24 cellular contexts compared by ENCODE assay signal in the genomic region with DNA sequence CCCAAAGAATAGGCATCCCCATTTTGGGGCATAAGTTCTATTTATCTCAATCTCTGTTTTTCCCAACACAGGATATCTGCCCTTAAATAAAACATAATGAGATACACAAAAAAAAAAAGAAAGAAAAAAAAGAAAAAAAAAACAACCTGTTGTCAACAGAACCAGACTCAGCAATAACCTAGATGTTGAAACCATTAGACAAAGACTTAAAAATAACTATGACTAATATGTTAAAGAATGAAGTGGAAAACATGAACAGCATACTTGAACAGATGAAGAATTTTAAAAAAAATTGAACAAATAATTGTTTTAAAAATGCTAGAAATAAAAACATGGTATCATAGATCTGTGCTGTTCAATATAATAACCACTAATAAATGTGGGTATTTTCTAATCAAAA.
DNase-seq lines count a peak whose midpoint lies in the region; ATAC-seq, FAIRE-seq and TF ChIP-seq lines count a peak whose summit lies in the region.
"Had no signal": no experiment of that assay in that cellular context is flagged by ENCODE, and none has a peak within 500 bp of the region (broad histone marks: within the 10 kb centered on the region; RNA-seq: fewer than 3 reads in every experiment).

No MANE protein-coding gene starts in this region.

- CTCF ChIA-PET in BJ (lab: Yijun Ruan, JAX): interaction anchor here (1.6 kb wide), 1 partner anchor 9 kb away, joined by 6 read pairs; no protein-coding TSS in a partner anchor

- TF ChIP-seq POLR2A in esophagus squamous epithelium (IDR thresholded peaks at IDR 0.05): no peak

- ATAC-seq in HG03378 (IDR thresholded peaks at IDR 0.05; ENCODE audit: unreplicated experiment): no peak
- ATAC-seq: activated T-cell treated with anti-CD3 and anti-CD28 coated beads, Interleukin-2, amount 50 U/mL, for 72 hours; HCT116; left lobe of liver had no signal

- POLR2A ChIA-PET in BJ (lab: Charles Lee): no interaction called here

- intact Hi-C loops in esophagus squamous epithelium (cut with DNase I): no loop called here

- TF ChIP-seq CTCF in BJ (IDR thresholded peaks at IDR 0.05; ENCODE audit: insufficient read depth, low read depth, low read length): no peak
- no peak for TF ChIP-seq CTCF in epithelial cell of esophagus (IDR thresholded peaks at IDR 0.05; ENCODE audit: insufficient read depth, low read depth, low read length, missing control alignments)
- TF ChIP-seq CTCF in esophagus squamous epithelium (IDR thresholded peaks at IDR 0.05): no peak

- no peak overlapping the region for H3K27ac ChIP-seq in esophagus squamous epithelium
- H3K27ac ChIP-seq: colonic mucosa had no signal

- DNase-seq in BJ (ENCODE audit: low read depth) (peak; percentile 34), RKO (ENCODE audit: low spot score) (peak; percentile 8), epithelial cell of esophagus (ENCODE audit: low read depth) (peak; percentile 37), non-pigmented ciliary epithelial cell (ENCODE audit: low read depth) (peak; percentile 13), HTR-8/SVneo (ENCODE audit: insufficient read length, low spot score) (no peak), esophagus squamous epithelium (lab: John Stamatoyannopoulos, UW) (no peak)
- DNase-seq in effector CD8-positive, alpha-beta T cell (lab: John Stamatoyannopoulos, UW): no peak
- DNase-seq: activated naive CD4-positive, alpha-beta T cell treated with anti-CD3 and anti-CD28 coated beads, Interleukin-2, amount 10 ng/mL, durations not matched to agents 7 days and 5 days; activated T-cell treated with anti-CD3 and anti-CD28 coated beads, Interleukin-2, amount 50 U/mL, for 72 hours; aorta; CD8-positive, alpha-beta memory T cell; colonic mucosa; DMS53; glutamatergic neuron; Kasumi-1; NCI-H1436; NCI-H524; SK-N-SH; stimulated activated CD4-positive, alpha-beta T cell treated with anti-CD3 and anti-CD28 coated beads, Interleukin-2, amount 100 ng/mL, for 48 hours; stimulated activated naive CD4-positive, alpha-beta T cell treated with Interleukin-2 at 50 U/mL for 16 hours had no signal

- no peak overlapping the region for H3K4me3 ChIP-seq in BJ (ENCODE audit: low read depth, low read length)
- no peak overlapping the region for H3K4me3 ChIP-seq in epithelial cell of esophagus (ENCODE audit: low read length)
- H3K4me3 ChIP-seq in esophagus squamous epithelium: no peak overlapping the region
- H3K4me3 ChIP-seq: colonic mucosa had no signal

- no peaks in the 10 kb centered on the region for H3K4me1 ChIP-seq in esophagus squamous epithelium
- H3K4me1 ChIP-seq: colonic mucosa had no signal

- H3K27me3 ChIP-seq in BJ (ENCODE audit: control insufficient read depth, insufficient read depth, low read length) (no peaks in the 10 kb centered on the region), esophagus squamous epithelium (no peaks in the 10 kb centered on the region)
- H3K27me3 ChIP-seq: colonic mucosa had no signal

- FAIRE-seq in HTR-8/SVneo (lab: Jason Lieb, UNC): no peak
- FAIRE-seq: GM12892 had no signal

- H3K36me3 ChIP-seq in BJ (ENCODE audit: control insufficient read depth, insufficient read depth, low read length): no peaks in the 10 kb centered on the region
- H3K36me3 ChIP-seq in esophagus squamous epithelium: no peaks in the 10 kb centered on the region
- H3K36me3 ChIP-seq: colonic mucosa had no signal

- H3K9me3 ChIP-seq in esophagus squamous epithelium: no peaks in the 10 kb centered on the region
- H3K9me3 ChIP-seq: colonic mucosa, SK-N-SH had no signal

Comparison
In these comparisons a context has a peak if more than half of its experiments do, and no peak if none do; other contexts are left out.
1. DNase-seq: peak in BJ (single experiment), RKO (single experiment), epithelial cell of esophagus (single experiment) and non-pigmented ciliary epithelial cell (single experiment); none in effector CD8-positive, alpha-beta T cell (single experiment), HTR-8/SVneo (single experiment) and esophagus squamous epithelium (single experiment).